Comparison of ENCODE assay signal across 5 cellular contexts in the genomic region with DNA sequence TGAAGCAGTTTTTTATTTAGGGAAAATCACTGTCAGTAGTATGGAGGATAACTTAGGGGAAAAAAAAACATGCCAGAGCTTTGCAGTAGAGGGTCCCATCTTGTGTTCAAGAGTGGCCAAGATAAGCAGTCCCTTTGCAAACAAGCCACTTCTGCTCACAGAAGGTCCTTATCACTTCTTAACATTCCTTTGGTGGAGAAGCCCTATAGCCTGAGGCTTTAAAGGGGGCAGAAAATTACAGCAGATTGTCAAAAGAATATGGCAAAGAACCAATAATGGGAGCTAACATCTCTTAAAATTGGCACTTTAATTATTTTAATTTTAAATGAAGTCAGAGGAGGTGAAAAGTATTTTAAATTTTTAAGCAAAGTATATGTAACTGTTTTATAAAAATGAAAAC. TPM values are rescaled to one million over a fixed set of nuclear protein-coding genes. Genes with fewer than 3 reads are reported as not detected.
"Had no signal": no experiment of that assay in that cellular context is flagged by ENCODE, and none has a peak within 500 bp of the region (broad histone marks: within the 10 kb centered on the region; RNA-seq: fewer than 3 reads in every experiment).

No MANE protein-coding gene starts in this region.

RNA-seq across cellular contexts. Expression of a gene that starts 20.4 kb away (rescaled TPM):
- total RNA-seq: GM23338, H1, H4, H7, H9 had no signal
- polyA plus RNA-seq: H1 had no signal
